In genomic region chr11:105153392-105153791, GRCh38 we compare ENCODE assay signal across 1 cellular context.
TF ChIP-seq lines count a peak whose summit lies in the region.

No MANE protein-coding gene starts in this region.

TF ChIP-seq in IMR-90, 13 proteins besides CTCF, POLR2A, EP300 and RAD21:
- TF ChIP-seq NFE2L2 (IDR thresholded peaks at IDR 0.05; ENCODE audit: low read depth, low read length): no peak
